7 cellular contexts compared by ENCODE assay signal in the genomic region with DNA sequence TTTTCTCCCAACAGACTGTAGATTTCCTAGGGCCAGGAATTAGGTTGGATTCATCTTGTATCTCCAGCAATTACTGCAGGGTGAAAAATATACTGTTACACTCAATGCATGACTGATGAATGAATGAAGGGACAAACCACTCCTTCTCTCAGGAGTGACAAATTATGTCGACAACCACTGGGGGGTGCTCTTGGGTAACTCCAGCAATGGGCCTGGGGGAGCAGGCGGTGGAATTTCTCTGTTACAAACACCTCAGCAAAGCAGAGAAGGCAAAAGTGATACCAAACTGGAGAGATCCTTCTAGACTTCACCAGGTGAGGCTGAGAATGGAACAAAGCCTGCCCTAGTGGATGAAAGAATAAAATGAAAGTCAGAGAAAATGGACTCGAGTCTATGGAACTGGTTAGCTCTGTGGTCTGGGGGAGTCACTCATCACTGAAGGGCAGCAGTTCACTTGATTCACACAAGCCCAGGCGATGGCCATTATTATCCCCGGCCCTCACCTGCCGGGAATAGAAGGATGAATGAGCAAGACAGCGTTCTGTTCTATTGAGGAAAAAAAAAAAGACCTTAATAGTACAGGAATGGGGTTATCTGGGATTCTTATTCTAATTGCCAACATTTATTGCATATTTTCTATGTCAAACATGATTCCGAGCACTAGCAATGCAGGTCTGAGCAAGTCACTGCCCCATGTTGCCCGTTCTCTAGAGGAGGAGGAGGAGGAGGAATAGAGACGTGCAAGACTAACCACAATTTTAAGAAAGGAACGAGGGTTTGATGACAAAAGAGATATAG.
A peak's percentile ranks its signal among the peaks of the same experiment; 100 is the strongest.
DNase-seq lines count a peak whose midpoint lies in the region; ATAC-seq, FAIRE-seq and TF ChIP-seq lines count a peak whose summit lies in the region.

No MANE protein-coding gene starts in this region.

- 0 out of 2 replicates have a peak, but pooled peaks cover 3% of the 10 kb centered on the region for H3K36me3 ChIP-seq in WERI-Rb-1

- no peak overlapping the region for H3K27ac Mint-ChIP-seq in immature natural killer cell

- peaks cover 3 to 4% (median 3%) of the 10 kb centered on the region in 3 donors for H3K27me3 Mint-ChIP-seq in immature natural killer cell (ENCODE audit: low read depth in 3 of 3)

- ATAC-seq in GM19452 (IDR thresholded peaks at IDR 0.05; ENCODE audit: unreplicated experiment), result no peak

- DNase-seq in GM10266 (ENCODE audit: extremely low spot score) (peak; percentile 50), HTR-8/SVneo (ENCODE audit: insufficient read length, low spot score) (peak; percentile 3), WERI-Rb-1 (peak; percentile 89), left kidney (ENCODE audit: low read depth, low spot score) (peak; percentile 75), COLO829 (ENCODE audit: low spot score) (no peak), immature natural killer cell (no peak)

- H3K4me3 ChIP-seq in WERI-Rb-1 (ENCODE audit: low read depth, low read length), result no peak overlapping the region

- H3K27me3 ChIP-seq in WERI-Rb-1 (ENCODE audit: insufficient read depth, low read depth, severe bottlenecking), result no peaks in the 10 kb centered on the region

- no peaks in the 10 kb centered on the region for H3K9me3 ChIP-seq in WERI-Rb-1 (ENCODE audit: severe bottlenecking)

- TF ChIP-seq CTCF in GM10266 (IDR thresholded peaks at IDR 0.05; ENCODE audit: control insufficient read depth, insufficient read depth, low read depth, missing control alignments) (peak; percentile 49), WERI-Rb-1 (IDR thresholded peaks at IDR 0.05; ENCODE audit: low read depth, low read length) (peak; percentile 75)

- FAIRE-seq in HTR-8/SVneo (lab: Jason Lieb, UNC), result no peak

- no peaks in the 10 kb centered on the region for H3K36me3 Mint-ChIP-seq in immature natural killer cell

- H3K4me3 Mint-ChIP-seq in immature natural killer cell, result no peak overlapping the region

- peaks cover 0 to 28% (median 9%) of the 10 kb centered on the region in 6 donors for H3K9me3 Mint-ChIP-seq in immature natural killer cell

- H3K27ac ChIP-seq in WERI-Rb-1, result peak overlapping the region; percentile 40

- no peaks in the 10 kb centered on the region for H3K4me1 Mint-ChIP-seq in immature natural killer cell

Comparison
In these comparisons a context has a peak if more than half of its experiments do, and no peak if none do; other contexts are left out.
1. DNase-seq: peak in GM10266 (single experiment), HTR-8/SVneo (single experiment), WERI-Rb-1 (single experiment) and left kidney (single experiment); none in COLO829 (single experiment) and immature natural killer cell (0 of 3).